In genomic region chr11:82671451-82671850, GRCh38 we compare ENCODE assay signal across 15 cellular contexts.
DNase-seq lines count a peak whose midpoint lies in the region; ATAC-seq and TF ChIP-seq lines count a peak whose summit lies in the region.
"Had no signal": no experiment of that assay in that cellular context is flagged by ENCODE, and none has a peak within 500 bp of the region (broad histone marks: within the 10 kb centered on the region; RNA-seq: fewer than 3 reads in every experiment).

No MANE protein-coding gene starts in this region.

- no peak for TF ChIP-seq CTCF in mammary epithelial cell (conservative IDR thresholded peaks at IDR 0.05 in 1 of 2, IDR thresholded peaks at IDR 0.05 in 1 of 2; ENCODE audit: extremely low read depth in 1 of 2, insufficient read depth in 1 of 2, low read depth in 1 of 2, low read length in 2 of 2)
- no peak for TF ChIP-seq CTCF in MCF 10A (IDR thresholded peaks at IDR 0.05; ENCODE audit: unreplicated experiment)
- no peak for TF ChIP-seq CTCF in foreskin keratinocyte (conservative IDR thresholded peaks at IDR 0.05)

- H3K4me3 Mint-ChIP-seq in MCF 10A (ENCODE audit: unreplicated experiment): no peak overlapping the region
- H3K4me3 Mint-ChIP-seq: CD14-positive monocyte; CD8-positive, alpha-beta T cell; HFFc6 had no signal

- dilution Hi-C loops in mammary epithelial cell (cut with HindIII; ENCODE audit: low sequenced_read_pairs): no loop called here

- POLR2A ChIA-PET in MCF 10A (lab: Yijun Ruan, JAX): no interaction called here

- H3K4me3 ChIP-seq in mammary epithelial cell (replicated peaks in 1 of 3; ENCODE audit: insufficient read depth in 1 of 3, low read depth in 2 of 3, low read length in 3 of 3): no peak overlapping the region
- no peak overlapping the region for H3K4me3 ChIP-seq in mesendoderm (ENCODE audit: low read length)

- no peak overlapping the region for H3K27ac Mint-ChIP-seq in MCF 10A (ENCODE audit: low read depth, unreplicated experiment)
- H3K27ac Mint-ChIP-seq: CD14-positive monocyte; CD8-positive, alpha-beta T cell; HFFc6 had no signal

- H3K9ac ChIP-seq in mammary epithelial cell (ENCODE audit: insufficient read depth, low read length): no peak overlapping the region
- no peak overlapping the region for H3K9ac ChIP-seq in mesendoderm (ENCODE audit: low read length)

- H3K4me1 Mint-ChIP-seq in MCF 10A (ENCODE audit: insufficient read depth, unreplicated experiment): no peaks in the 10 kb centered on the region

- no peaks in the 10 kb centered on the region for H3K36me3 Mint-ChIP-seq in MCF 10A (ENCODE audit: insufficient read depth, unreplicated experiment)
- H3K36me3 Mint-ChIP-seq: CD14-positive monocyte; CD8-positive, alpha-beta T cell had no signal

- no peaks in the 10 kb centered on the region for H3K36me3 ChIP-seq in mammary epithelial cell (ENCODE audit: insufficient read depth, low read length)
- no peaks in the 10 kb centered on the region for H3K36me3 ChIP-seq in mesendoderm (ENCODE audit: control insufficient read depth, insufficient read depth, low read length)

- no peak overlapping the region for H2BK120ac ChIP-seq in mesendoderm (ENCODE audit: low read depth, low read length)

- BruUV-seq in mammary epithelial cell (replicated peaks; lab: Mats Ljungman, UMichigan) (no TSS peak), MCF 10A (replicated peaks; lab: Mats Ljungman, UMichigan) (no TSS peak)

- H2AK5ac ChIP-seq in mesendoderm (ENCODE audit: low read length): no peak overlapping the region

- H3K79me1 ChIP-seq in mesendoderm (ENCODE audit: low read length): no peaks in the 10 kb centered on the region

- no peaks in the 10 kb centered on the region for H3K79me2 ChIP-seq in mammary epithelial cell (ENCODE audit: insufficient read depth, low read length)
- H3K79me2 ChIP-seq in mesendoderm (ENCODE audit: control insufficient read depth, insufficient read depth, low read length): no peaks in the 10 kb centered on the region

- H4K20me1 ChIP-seq in mammary epithelial cell (ENCODE audit: insufficient read depth, low read length): no peaks in the 10 kb centered on the region

- H3K4me1 ChIP-seq in mammary epithelial cell (ENCODE audit: insufficient read depth, low read length) (no peaks in the 10 kb centered on the region), foreskin keratinocyte (no peaks in the 10 kb centered on the region), mesendoderm (ENCODE audit: control insufficient read depth, low read depth, low read length) (no peaks in the 10 kb centered on the region)

- H3K9me3 Mint-ChIP-seq in MCF 10A (ENCODE audit: unreplicated experiment): no peaks in the 10 kb centered on the region
- H3K9me3 Mint-ChIP-seq: CD8-positive, alpha-beta T cell; HFFc6 had no signal

- H3K18ac ChIP-seq in mesendoderm (ENCODE audit: low read length): no peak overlapping the region

- no peak overlapping the region for H3K27ac ChIP-seq in mammary epithelial cell (ENCODE audit: insufficient read depth, low read depth, low read length)
- no peak overlapping the region for H3K27ac ChIP-seq in foreskin keratinocyte
- no peak overlapping the region for H3K27ac ChIP-seq in mesendoderm (ENCODE audit: low read depth, low read length)
- H3K27ac ChIP-seq: 22Rv1 had no signal

- no peak overlapping the region for H2BK15ac ChIP-seq in mesendoderm (replicated peaks; ENCODE audit: low read depth)

- ATAC-seq in foreskin keratinocyte: peak; percentile 71
- ATAC-seq in left cardiac atrium: no peak
- ATAC-seq: CD8-positive, alpha-beta T cell had no signal

- 67% methylated on average over 1 of the region's 1 CpG for WGBS in mammary epithelial cell (ENCODE audit: low coverage, missing lambda C conversion rate)
- no CpG with 5 or more reads among the region's 1 CpG for WGBS in mesendoderm (ENCODE audit: extremely low coverage, insufficient coverage, low lambda C conversion rate)

- CTCF ChIA-PET in mammary epithelial cell (lab: Charles Lee; ENCODE audit: low non-redundant PET) (no interaction called here), MCF 10A (lab: Yijun Ruan, JAX) (no interaction called here)

- H4K5ac ChIP-seq in mesendoderm (ENCODE audit: low read length): no peak overlapping the region

- H3K4me2 ChIP-seq in mammary epithelial cell (ENCODE audit: insufficient read depth, low read depth, low read length) (no peak overlapping the region), mesendoderm (ENCODE audit: low read length) (no peak overlapping the region)

- H2BK5ac ChIP-seq in mesendoderm (ENCODE audit: low read length): no peak overlapping the region

- in situ Hi-C loops in mammary epithelial cell (cut with MboI; ENCODE audit: low sequenced_read_pairs in 2 of 2): no loop called here

- H3K27me3 ChIP-seq in mammary epithelial cell (ENCODE audit: insufficient read depth, low read length) (no peaks in the 10 kb centered on the region), foreskin keratinocyte (no peaks in the 10 kb centered on the region), mesendoderm (ENCODE audit: insufficient read depth, low read length, poor library complexity) (no peaks in the 10 kb centered on the region)

- H3K9me3 ChIP-seq in mammary epithelial cell (replicated peaks; ENCODE audit: insufficient read depth, low read length): no peaks in the 10 kb centered on the region

- DNase-seq in mammary epithelial cell (peak; percentile 15), MCF 10A (ENCODE audit: unreplicated experiment) (no peak), foreskin keratinocyte (peak; percentile 33 to 68), mesendoderm (peak; percentile 37), left cardiac atrium (no peak), HuH-7 (ENCODE audit: low spot score) (no peak), T-helper 1 cell (no peak)
- DNase-seq: CD8-positive, alpha-beta T cell; COR-L47; DMS153; GF-D8; HCEC 1CT; HFFc6 had no signal

- peaks cover 74% of the 10 kb centered on the region for H3K27me3 Mint-ChIP-seq in MCF 10A (ENCODE audit: insufficient read depth, unreplicated experiment)

- H3K23ac ChIP-seq in mesendoderm (ENCODE audit: low read length): no peak overlapping the region

- H2AFZ ChIP-seq in mammary epithelial cell (ENCODE audit: low read depth, low read length): no peak overlapping the region

- intact Hi-C loops in mammary epithelial cell (cut with micrococcal nuclease): no loop called here
- intact Hi-C loops in MCF 10A (cut with micrococcal nuclease): no loop called here
- intact Hi-C loops in left cardiac atrium (cut with DNase I): no loop called here

- no peak overlapping the region for H3K4ac ChIP-seq in mesendoderm (ENCODE audit: low read depth, low read length)

- H4K8ac ChIP-seq in mesendoderm (ENCODE audit: low read depth, low read length): no peak overlapping the region

- H3K56ac ChIP-seq in mesendoderm (ENCODE audit: low read length): no peak overlapping the region

Comparison
In these comparisons a context has a peak if more than half of its experiments do, and no peak if none do; other contexts are left out.
1. DNase-seq: peak in mammary epithelial cell (single experiment), foreskin keratinocyte (2 of 2) and mesendoderm (single experiment); none in MCF 10A (single experiment), left cardiac atrium (single experiment), HuH-7 (single experiment) and T-helper 1 cell (0 of 5).